In genomic region chr7:127932496-127932895, GRCh38 we compare ENCODE assay signal across 31 cellular contexts.
"Had no signal": no experiment of that assay in that cellular context is flagged by ENCODE, and none has a peak within 500 bp of the region (broad histone marks: within the 10 kb centered on the region; RNA-seq: fewer than 3 reads in every experiment).

No MANE protein-coding gene starts in this region.

- FAIRE-seq: colon had no signal

- H3K9me3 ChIP-seq: adrenal gland, body of pancreas, esophagus muscularis mucosa, gastroesophageal sphincter had no signal

- DNase-seq: activated CD4-positive, alpha-beta memory T cell treated with anti-CD3 and anti-CD28 coated beads, Interleukin-2, amount 10 ng/mL, durations not matched to agents 7 days and 5 days; activated CD4-positive, alpha-beta T cell treated with anti-CD3 and anti-CD28 coated beads for 1 hour; activated CD4-positive, alpha-beta T cell treated with anti-CD3 and anti-CD28 coated beads for 4 hours; activated CD4-positive, alpha-beta T cell treated with anti-CD3 and anti-CD28 coated beads, Interleukin-2, amount 10 ng/mL, durations not matched to agents 7 days and 5 days; activated CD4-positive, alpha-beta T cell treated with anti-CD3 and anti-CD28 coated beads, Interleukin-2, amount 50 U/mL, for 4 hours; activated effector memory CD4-positive, alpha-beta T cell treated with Interleukin-2 at 50 U/mL for 16 hours; activated gamma-delta T cell treated with Interleukin-2 at 50 U/mL for 16 hours; activated naive CD4-positive, alpha-beta T cell treated with anti-CD3 and anti-CD28 coated beads for 36 hours; activated naive CD8-positive, alpha-beta T cell treated with anti-CD3 and anti-CD28 coated beads for 36 hours; activated naive CD8-positive, alpha-beta T cell treated with anti-CD3 and anti-CD28 coated beads, Interleukin-2, amount 50 U/mL, for 24 hours; activated T-cell treated with anti-CD3 and anti-CD28 coated beads, Interleukin-2, amount 50 U/mL, for 4 hours; adrenal gland; amygdala; aorta; body of pancreas; caudate nucleus; cortex of kidney; dermis blood vessel endothelial cell; effector CD4-positive, alpha-beta T cell; effector memory CD8-positive, alpha-beta T cell; erythroblast; foreskin keratinocyte; head of caudate nucleus; T-helper 2 cell had no signal

- H3K27me3 Mint-ChIP-seq: activated CD4-positive, alpha-beta memory T cell treated with anti-CD3 and anti-CD28 coated beads, Interleukin-2, amount 10 ng/mL, durations not matched to agents 7 days and 5 days; activated CD4-positive, alpha-beta T cell treated with anti-CD3 and anti-CD28 coated beads, Interleukin-2, amount 10 ng/mL, durations not matched to agents 7 days and 5 days; activated naive CD4-positive, alpha-beta T cell treated with anti-CD3 and anti-CD28 coated beads, Interleukin-2, amount 50 U/mL, for 24 hours; activated naive CD8-positive, alpha-beta T cell treated with anti-CD3 and anti-CD28 coated beads for 36 hours; activated naive CD8-positive, alpha-beta T cell treated with anti-CD3 and anti-CD28 coated beads, Interleukin-2, amount 50 U/mL, for 24 hours; activated T-helper 17 cell treated with anti-CD3 and anti-CD28 coated beads, Interleukin-2, amount 50 U/mL, for 72 hours; effector memory CD8-positive, alpha-beta T cell had no signal

- H3K27ac Mint-ChIP-seq: activated CD4-positive, alpha-beta memory T cell treated with anti-CD3 and anti-CD28 coated beads, Interleukin-2, amount 10 ng/mL, durations not matched to agents 7 days and 5 days; activated CD4-positive, alpha-beta T cell treated with anti-CD3 and anti-CD28 coated beads, Interleukin-2, amount 10 ng/mL, durations not matched to agents 7 days and 5 days; activated naive CD4-positive, alpha-beta T cell treated with anti-CD3 and anti-CD28 coated beads for 36 hours; activated naive CD4-positive, alpha-beta T cell treated with anti-CD3 and anti-CD28 coated beads, Interleukin-2, amount 50 U/mL, for 24 hours; activated naive CD8-positive, alpha-beta T cell treated with anti-CD3 and anti-CD28 coated beads for 36 hours; activated naive CD8-positive, alpha-beta T cell treated with anti-CD3 and anti-CD28 coated beads, Interleukin-2, amount 50 U/mL, for 24 hours; activated T-helper 17 cell treated with anti-CD3 and anti-CD28 coated beads, Interleukin-2, amount 50 U/mL, for 72 hours; effector memory CD8-positive, alpha-beta T cell had no signal

- H3K27me3 ChIP-seq: adrenal gland, body of pancreas, esophagus muscularis mucosa, foreskin keratinocyte, gastroesophageal sphincter had no signal

- H3K4me3 Mint-ChIP-seq: activated CD4-positive, alpha-beta memory T cell treated with anti-CD3 and anti-CD28 coated beads, Interleukin-2, amount 10 ng/mL, durations not matched to agents 7 days and 5 days; activated CD4-positive, alpha-beta T cell treated with anti-CD3 and anti-CD28 coated beads, Interleukin-2, amount 10 ng/mL, durations not matched to agents 7 days and 5 days; activated naive CD4-positive, alpha-beta T cell treated with anti-CD3 and anti-CD28 coated beads for 36 hours; activated naive CD4-positive, alpha-beta T cell treated with anti-CD3 and anti-CD28 coated beads, Interleukin-2, amount 50 U/mL, for 24 hours; activated naive CD8-positive, alpha-beta T cell treated with anti-CD3 and anti-CD28 coated beads for 36 hours; activated naive CD8-positive, alpha-beta T cell treated with anti-CD3 and anti-CD28 coated beads, Interleukin-2, amount 50 U/mL, for 24 hours; activated T-cell treated with anti-CD3 and anti-CD28 coated beads, Interleukin-2, amount 50 U/mL, for 4 hours; activated T-helper 17 cell treated with anti-CD3 and anti-CD28 coated beads, Interleukin-2, amount 50 U/mL, for 72 hours; effector memory CD8-positive, alpha-beta T cell; WTC11 had no signal

- H3K9me3 Mint-ChIP-seq: activated CD4-positive, alpha-beta memory T cell treated with anti-CD3 and anti-CD28 coated beads, Interleukin-2, amount 10 ng/mL, durations not matched to agents 7 days and 5 days; activated CD4-positive, alpha-beta T cell treated with anti-CD3 and anti-CD28 coated beads, Interleukin-2, amount 10 ng/mL, durations not matched to agents 7 days and 5 days; activated naive CD4-positive, alpha-beta T cell treated with anti-CD3 and anti-CD28 coated beads for 36 hours; activated naive CD4-positive, alpha-beta T cell treated with anti-CD3 and anti-CD28 coated beads, Interleukin-2, amount 50 U/mL, for 24 hours; activated naive CD8-positive, alpha-beta T cell treated with anti-CD3 and anti-CD28 coated beads for 36 hours; activated naive CD8-positive, alpha-beta T cell treated with anti-CD3 and anti-CD28 coated beads, Interleukin-2, amount 50 U/mL, for 24 hours; activated T-cell treated with anti-CD3 and anti-CD28 coated beads, Interleukin-2, amount 50 U/mL, for 4 hours; activated T-helper 17 cell treated with anti-CD3 and anti-CD28 coated beads, Interleukin-2, amount 50 U/mL, for 72 hours; effector memory CD8-positive, alpha-beta T cell; WTC11 had no signal

- H3K27ac ChIP-seq: adrenal gland, body of pancreas, esophagus muscularis mucosa, foreskin keratinocyte, gastroesophageal sphincter, VCaP had no signal

- ATAC-seq: activated naive CD8-positive, alpha-beta T cell treated with anti-CD3 and anti-CD28 coated beads, Interleukin-2, amount 50 U/mL, for 24 hours; activated T-cell treated with anti-CD3 and anti-CD28 coated beads, Interleukin-2, amount 50 U/mL, for 4 hours; activated T-helper 17 cell treated with anti-CD3 and anti-CD28 coated beads, Interleukin-2, amount 50 U/mL, for 72 hours; body of pancreas; effector memory CD8-positive, alpha-beta T cell; foreskin keratinocyte; gastroesophageal sphincter; WTC11 had no signal

- H3K4me1 Mint-ChIP-seq: activated CD4-positive, alpha-beta T cell treated with anti-CD3 and anti-CD28 coated beads, Interleukin-2, amount 10 ng/mL, durations not matched to agents 7 days and 5 days had no signal

- H3K4me3 ChIP-seq: adrenal gland, body of pancreas, esophagus muscularis mucosa, gastroesophageal sphincter had no signal
